In the genomic region with DNA sequence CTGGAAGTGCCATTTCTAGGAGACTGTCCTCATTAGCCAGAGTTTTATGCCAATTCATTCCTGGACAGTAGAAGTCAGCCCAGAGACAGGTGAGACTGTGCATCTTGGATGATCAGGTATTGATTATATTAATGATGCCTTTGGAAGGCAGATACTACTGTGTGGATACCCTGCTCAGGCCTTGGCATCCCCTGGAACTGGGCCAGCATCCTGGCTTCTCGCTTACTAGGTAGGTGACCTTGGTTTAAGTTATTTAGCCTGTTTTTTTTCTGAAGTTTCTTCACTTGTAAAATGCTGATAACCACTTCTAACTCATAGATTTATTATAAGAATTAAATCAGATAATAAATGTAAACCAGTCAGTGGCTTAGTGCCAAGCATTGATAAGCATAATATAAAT, we compare ENCODE assay signal across 3 cellular contexts.
TF ChIP-seq lines count a peak whose summit lies in the region.

No MANE protein-coding gene starts in this region.

TF ChIP-seq in IMR-90, 13 proteins besides CTCF, POLR2A, EP300 and RAD21:
- TF ChIP-seq MAZ (IDR thresholded peaks at IDR 0.05; ENCODE audit: borderline replicate concordance, low read depth, low read length) (no peak), FOS (IDR thresholded peaks at IDR 0.05; ENCODE audit: low read depth, low read length) (no peak), CHD1 (IDR thresholded peaks at IDR 0.05; ENCODE audit: low read depth, low read length) (no peak), SMC3 (IDR thresholded peaks at IDR 0.05; ENCODE audit: low read depth, low read length) (no peak), RFX5 (IDR thresholded peaks at IDR 0.05; ENCODE audit: low read depth, low read length) (no peak), MAFK (IDR thresholded peaks at IDR 0.05; ENCODE audit: low read depth, low read length) (no peak), RCOR1 (IDR thresholded peaks at IDR 0.05; ENCODE audit: insufficient replicate concordance, low read length) (no peak), CEBPB (IDR thresholded peaks at IDR 0.05; ENCODE audit: low read depth, low read length) (no peak)
- TF ChIP-seq, protein P1, sequence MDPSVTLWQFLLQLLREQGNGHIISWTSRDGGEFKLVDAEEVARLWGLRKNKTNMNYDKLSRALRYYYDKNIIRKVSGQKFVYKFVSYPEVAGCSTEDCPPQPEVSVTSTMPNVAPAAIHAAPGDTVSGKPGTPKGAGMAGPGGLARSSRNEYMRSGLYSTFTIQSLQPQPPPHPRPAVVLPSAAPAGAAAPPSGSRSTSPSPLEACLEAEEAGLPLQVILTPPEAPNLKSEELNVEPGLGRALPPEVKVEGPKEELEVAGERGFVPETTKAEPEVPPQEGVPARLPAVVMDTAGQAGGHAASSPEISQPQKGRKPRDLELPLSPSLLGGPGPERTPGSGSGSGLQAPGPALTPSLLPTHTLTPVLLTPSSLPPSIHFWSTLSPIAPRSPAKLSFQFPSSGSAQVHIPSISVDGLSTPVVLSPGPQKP (IDR thresholded peaks at IDR 0.05; ENCODE audit: borderline replicate concordance, low read depth, low read length) = no peak
- TF ChIP-seq, protein P2, sequence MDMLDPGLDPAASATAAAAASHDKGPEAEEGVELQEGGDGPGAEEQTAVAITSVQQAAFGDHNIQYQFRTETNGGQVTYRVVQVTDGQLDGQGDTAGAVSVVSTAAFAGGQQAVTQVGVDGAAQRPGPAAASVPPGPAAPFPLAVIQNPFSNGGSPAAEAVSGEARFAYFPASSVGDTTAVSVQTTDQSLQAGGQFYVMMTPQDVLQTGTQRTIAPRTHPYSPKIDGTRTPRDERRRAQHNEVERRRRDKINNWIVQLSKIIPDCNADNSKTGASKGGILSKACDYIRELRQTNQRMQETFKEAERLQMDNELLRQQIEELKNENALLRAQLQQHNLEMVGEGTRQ (IDR thresholded peaks at IDR 0.05; ENCODE audit: low read depth, low read length) = no peak
TF ChIP-seq in IMR-90: peak in this region for 0.

TF ChIP-seq in H1, 55 proteins besides CTCF, POLR2A, EP300 and RAD21:
- TF ChIP-seq, protein P3, sequence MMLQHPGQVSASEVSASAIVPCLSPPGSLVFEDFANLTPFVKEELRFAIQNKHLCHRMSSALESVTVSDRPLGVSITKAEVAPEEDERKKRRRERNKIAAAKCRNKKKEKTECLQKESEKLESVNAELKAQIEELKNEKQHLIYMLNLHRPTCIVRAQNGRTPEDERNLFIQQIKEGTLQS (IDR thresholded peaks at IDR 0.05; ENCODE audit: insufficient read depth, low read depth, low read length) = no peak

TF ChIP-seq in SK-N-SH treated with all-trans-retinoic acid at 6 μM for 48 hours, 23 proteins besides CTCF, POLR2A, EP300 and RAD21:
- TF ChIP-seq, protein P4, sequence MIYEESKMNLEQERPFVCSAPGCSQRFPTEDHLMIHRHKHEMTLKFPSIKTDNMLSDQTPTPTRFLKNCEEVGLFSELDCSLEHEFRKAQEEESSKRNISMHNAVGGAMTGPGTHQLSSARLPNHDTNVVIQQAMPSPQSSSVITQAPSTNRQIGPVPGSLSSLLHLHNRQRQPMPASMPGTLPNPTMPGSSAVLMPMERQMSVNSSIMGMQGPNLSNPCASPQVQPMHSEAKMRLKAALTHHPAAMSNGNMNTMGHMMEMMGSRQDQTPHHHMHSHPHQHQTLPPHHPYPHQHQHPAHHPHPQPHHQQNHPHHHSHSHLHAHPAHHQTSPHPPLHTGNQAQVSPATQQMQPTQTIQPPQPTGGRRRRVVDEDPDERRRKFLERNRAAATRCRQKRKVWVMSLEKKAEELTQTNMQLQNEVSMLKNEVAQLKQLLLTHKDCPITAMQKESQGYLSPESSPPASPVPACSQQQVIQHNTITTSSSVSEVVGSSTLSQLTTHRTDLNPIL (CRISPR knock-in tag; IDR thresholded peaks at IDR 0.05; ENCODE audit: low read depth) = no peak
